In genomic region chr7:75795831-75796285, GRCh38 we compare ENCODE assay signal across 15 cellular contexts. TPM values are rescaled to one million over a fixed set of nuclear protein-coding genes. Genes with fewer than 3 reads are reported as not detected.
DNase-seq lines count a peak whose midpoint lies in the region; ATAC-seq and TF ChIP-seq lines count a peak whose summit lies in the region.
"Had no signal": no experiment of that assay in that cellular context is flagged by ENCODE, and none has a peak within 500 bp of the region (broad histone marks: within the 10 kb centered on the region; RNA-seq: fewer than 3 reads in every experiment).

No MANE protein-coding gene starts in this region.

- peaks cover 11% of the 10 kb centered on the region for H3K4me1 Mint-ChIP-seq in neural crest cell
- H3K4me1 Mint-ChIP-seq: activated CD4-positive, alpha-beta T cell treated with anti-CD3 and anti-CD28 coated beads for 36 hours had no signal

- H3K27me3 Mint-ChIP-seq in neural crest cell (ENCODE audit: low read depth) = no peaks in the 10 kb centered on the region
- H3K27me3 Mint-ChIP-seq: CD4-positive, alpha-beta T cell had no signal

- no CpG with 5 or more reads among the region's 9 CpGs for WGBS in mesendoderm (ENCODE audit: extremely low coverage, insufficient coverage, low lambda C conversion rate)

- peak overlapping the region; percentile 4 for H3K27ac Mint-ChIP-seq in neural crest cell (ENCODE audit: unreplicated experiment)
- H3K27ac Mint-ChIP-seq: activated CD4-positive, alpha-beta T cell treated with anti-CD3 and anti-CD28 coated beads for 36 hours; brain; CD4-positive, alpha-beta T cell; HFFc6 had no signal

- H3K27me3 ChIP-seq in upper lobe of right lung = no peaks in the 10 kb centered on the region
- no peaks in the 10 kb centered on the region for H3K27me3 ChIP-seq in mesendoderm (ENCODE audit: insufficient read depth, low read length, poor library complexity)

- peaks cover 13% of the 10 kb centered on the region for H3K4me1 ChIP-seq in upper lobe of right lung
- no peaks in the 10 kb centered on the region for H3K4me1 ChIP-seq in mesendoderm (ENCODE audit: control insufficient read depth, low read depth, low read length)

- peak; percentile 93 for ATAC-seq in upper lobe of right lung
- ATAC-seq in GM18505 (IDR thresholded peaks at IDR 0.05; ENCODE audit: unreplicated experiment) = no peak
- ATAC-seq: activated CD4-positive, alpha-beta T cell treated with anti-CD3 and anti-CD28 coated beads for 36 hours; SK-N-SH treated with all-trans-retinoic acid at 6 μM for 48 hours; stimulated activated naive CD8-positive, alpha-beta T cell treated with anti-CD3 and anti-CD28 coated beads, Interleukin-15, Interleukin-2, amounts not matched to agents 100 U/mL and 50 U/mL, for 24 hours had no signal

- H3K9ac ChIP-seq in mesendoderm (ENCODE audit: low read length) = no peak overlapping the region

- no peak overlapping the region for H4K8ac ChIP-seq in mesendoderm (ENCODE audit: low read depth, low read length)

- intact Hi-C loops in upper lobe of right lung (cut with DNase I) = no loop called here

- TF ChIP-seq POLR2A in GM18505 (IDR thresholded peaks at IDR 0.05; ENCODE audit: borderline replicate concordance, extremely low read depth, insufficient read depth, insufficient read length) = no peak

- H3K36me3 ChIP-seq in upper lobe of right lung (no peaks in the 10 kb centered on the region), mesendoderm (ENCODE audit: control insufficient read depth, insufficient read depth, low read length) (peaks cover 2% of the 10 kb centered on the region)

- H3K56ac ChIP-seq in mesendoderm (ENCODE audit: low read length) = no peak overlapping the region

- H3K4me3 ChIP-seq in fibroblast of the aortic adventitia (ENCODE audit: low read depth, low read length) = no peak overlapping the region
- no peak overlapping the region for H3K4me3 ChIP-seq in upper lobe of right lung
- H3K4me3 ChIP-seq in mesendoderm (ENCODE audit: low read length) = no peak overlapping the region

- H2BK5ac ChIP-seq in mesendoderm (ENCODE audit: low read length) = no peak overlapping the region

- no peak overlapping the region for H2BK120ac ChIP-seq in mesendoderm (ENCODE audit: low read depth, low read length)

- H3K18ac ChIP-seq in mesendoderm (ENCODE audit: low read length) = no peak overlapping the region

- no peak overlapping the region for H3K4ac ChIP-seq in mesendoderm (ENCODE audit: low read depth, low read length)

- H3K23ac ChIP-seq in mesendoderm (ENCODE audit: low read length) = no peak overlapping the region

- H3K27ac ChIP-seq in upper lobe of right lung (peak overlapping the region; percentile 78), mesendoderm (ENCODE audit: low read depth, low read length) (no peak overlapping the region)

- H3K36me3 Mint-ChIP-seq in neural crest cell (ENCODE audit: low read depth) = no peaks in the 10 kb centered on the region
- H3K36me3 Mint-ChIP-seq: brain had no signal

- no peak overlapping the region for H3K4me3 Mint-ChIP-seq in neural crest cell
- H3K4me3 Mint-ChIP-seq: activated CD4-positive, alpha-beta T cell treated with anti-CD3 and anti-CD28 coated beads for 36 hours; brain; CD4-positive, alpha-beta T cell; HFFc6 had no signal

- no peaks in the 10 kb centered on the region for H3K9me3 ChIP-seq in upper lobe of right lung

- no peaks in the 10 kb centered on the region for H3K79me1 ChIP-seq in mesendoderm (ENCODE audit: low read length)

- no peak overlapping the region for H3K4me2 ChIP-seq in mesendoderm (ENCODE audit: low read length)

- peak; percentile 16 for DNase-seq in OCI-M2 (lab: John Stamatoyannopoulos, UW; ENCODE audit: unreplicated experiment)
- peak; percentile 9 for DNase-seq in fibroblast of the aortic adventitia (ENCODE audit: low read depth)
- peak; percentile 12 for DNase-seq in neural crest cell (ENCODE audit: low read depth, low spot score)
- DNase-seq in upper lobe of right lung = no peak
- DNase-seq in mesendoderm = no peak
- DNase-seq in DMS79 treated with DMSO at 0.1 percent for 48 hours (lab: John Stamatoyannopoulos, UW) = no peak
- DNase-seq: activated CD4-positive, alpha-beta T cell treated with anti-CD3 and anti-CD28 coated beads for 36 hours; CD4-positive, alpha-beta T cell; HFFc6; stimulated activated naive CD8-positive, alpha-beta T cell treated with anti-CD3 and anti-CD28 coated beads, Interleukin-15, Interleukin-2, amounts not matched to agents 100 U/mL and 50 U/mL, for 24 hours had no signal

- no peak overlapping the region for H4K5ac ChIP-seq in mesendoderm (ENCODE audit: low read length)

- no peak overlapping the region for H2AK5ac ChIP-seq in mesendoderm (ENCODE audit: low read length)

- TF ChIP-seq CTCF in fibroblast of the aortic adventitia (IDR thresholded peaks at IDR 0.05; ENCODE audit: insufficient read depth, low read length) (no peak), neural crest cell (conservative IDR thresholded peaks at IDR 0.05) (no peak), upper lobe of right lung (IDR thresholded peaks at IDR 0.05) (no peak)

- no peak overlapping the region for H2BK15ac ChIP-seq in mesendoderm (replicated peaks; ENCODE audit: low read depth)

- H3K9me3 Mint-ChIP-seq in neural crest cell = no peaks in the 10 kb centered on the region
- H3K9me3 Mint-ChIP-seq: CD4-positive, alpha-beta T cell; HFFc6 had no signal

- H3K79me2 ChIP-seq in mesendoderm (ENCODE audit: control insufficient read depth, insufficient read depth, low read length) = no peaks in the 10 kb centered on the region

RNA-seq across cellular contexts. Expression of gene CCL24, which starts 17.7 kb away (rescaled TPM):
- total RNA-seq in fibroblast of the aortic adventitia (ENCODE audit: low replicate concordance) (not detected in 2 replicates), neural crest cell (not detected in 2 replicates), upper lobe of right lung (4.8 TPM)
- polyA plus RNA-seq in mesendoderm (2013, experiment 1 of 2) = not detected
- polyA plus RNA-seq in mesendoderm (2013, experiment 2 of 2) = not detected
- total RNA-seq: activated CD4-positive, alpha-beta T cell treated with anti-CD3 and anti-CD28 coated beads for 36 hours; CD4-positive, alpha-beta T cell; HFFc6; mesenteric fat pad; pulmonary artery endothelial cell had no signal

RNA-seq across cellular contexts. Expression of gene CCL26, which starts 23.8 kb away (rescaled TPM):
- total RNA-seq in fibroblast of the aortic adventitia (ENCODE audit: low replicate concordance) = 0.33 and 1.2 TPM in 2 replicates
- total RNA-seq in neural crest cell = not detected in 2 replicates
- total RNA-seq in upper lobe of right lung = 1.2 TPM
- polyA plus RNA-seq in mesendoderm (2013, experiment 1 of 2) = 6.7 TPM
- polyA plus RNA-seq in mesendoderm (2013, experiment 2 of 2) = 7.7 TPM
- total RNA-seq: CD4-positive, alpha-beta T cell; pulmonary artery endothelial cell had no signal

RNA-seq across cellular contexts. Expression of gene HIP1, which starts 57.1 kb away (rescaled TPM):
- total RNA-seq in fibroblast of the aortic adventitia (ENCODE audit: low replicate concordance) = 9.3 and 10.5 TPM in 2 replicates
- 84.4 and 87.3 TPM in 2 replicates for total RNA-seq in neural crest cell
- total RNA-seq in upper lobe of right lung = 86.2 TPM
- 29.0 TPM for polyA plus RNA-seq in mesendoderm (2013, experiment 1 of 2)
- polyA plus RNA-seq in mesendoderm (2013, experiment 2 of 2) = 28.6 TPM

Comparison
In these comparisons a context has a peak if more than half of its experiments do, and no peak if none do; other contexts are left out.
1. DNase-seq: peak in OCI-M2 (single experiment), fibroblast of the aortic adventitia (single experiment) and neural crest cell (single experiment); none in upper lobe of right lung (single experiment), mesendoderm (single experiment) and DMS79 treated with DMSO at 0.1 percent for 48 hours (single experiment).